ENCODE assay signal across 8 cellular contexts in genomic region chr3:46488735-46489361, GRCh38. TPM values are rescaled to one million over a fixed set of nuclear protein-coding genes. Genes with fewer than 3 reads are reported as not detected.
A peak's percentile ranks its signal among the peaks of the same experiment; 100 is the strongest.
DNase-seq lines count a peak whose midpoint lies in the region; ATAC-seq and TF ChIP-seq lines count a peak whose summit lies in the region.

No MANE protein-coding gene starts in this region.

- peak; percentile 98 to 99 for ATAC-seq in activated naive CD4-positive, alpha-beta T cell treated with anti-CD3 and anti-CD28 coated beads, Interleukin-2, amount 50 U/mL, for 72 hours
- peak; percentile 91 for ATAC-seq in Right ventricle myocardium inferior
- ATAC-seq in upper lobe of right lung: peak; percentile 99

- CTCF ChIA-PET in GM10248 (lab: Yijun Ruan, JAX): interaction anchor here (0.6 to 7.3 kb wide), 61 partner anchors 7 to 881 kb away, joined by 3 to 168 read pairs (median 5); partner anchors contain the start of genes LRRC2 and RTP3

- no peak for TF ChIP-seq POLR2A in NB4 (IDR thresholded peaks at IDR 0.05; ENCODE audit: extremely low read depth, insufficient read length)

- TF ChIP-seq CTCF in GM10248 (IDR thresholded peaks at IDR 0.05; ENCODE audit: control extremely low read depth, extremely low read depth, low read depth, missing control alignments) (peak; percentile 100), HFF-Myc (IDR thresholded peaks at IDR 0.05; ENCODE audit: low read depth, low read length, missing control alignments) (peak; percentile 100), NB4 (IDR thresholded peaks at IDR 0.05; ENCODE audit: low read depth, low read length) (peak; percentile 99), upper lobe of right lung (IDR thresholded peaks at IDR 0.05) (peak; percentile 97)

- DNase-seq in GM10248 (ENCODE audit: extremely low spot score) (peak; percentile 95), HFF-Myc (ENCODE audit: extremely low read depth, low read depth) (peak; percentile 79), NB4 (ENCODE audit: low read depth) (peak; percentile 96), SKM-1 treated with dmso at 0.1 percent for 144 hours (lab: John Stamatoyannopoulos, UW; ENCODE audit: unreplicated experiment) (peak; percentile 92), Right ventricle myocardium inferior (ENCODE audit: missing footprints) (peak; percentile 94), posterior vena cava (ENCODE audit: low spot score) (peak; percentile 96), upper lobe of right lung (peak; percentile 95)
- peak; percentile 83 to 95 for DNase-seq in activated naive CD4-positive, alpha-beta T cell treated with anti-CD3 and anti-CD28 coated beads, Interleukin-2, amount 50 U/mL, for 72 hours (ENCODE audit: low spot score in 2 of 2)

- H3K27ac Mint-ChIP-seq in activated naive CD4-positive, alpha-beta T cell treated with anti-CD3 and anti-CD28 coated beads, Interleukin-2, amount 50 U/mL, for 72 hours: no peak overlapping the region

- H3K4me3 ChIP-seq in HFF-Myc (replicated peaks; ENCODE audit: low read depth, low read length) (no peak overlapping the region), NB4 (ENCODE audit: low read depth, low read length) (no peak overlapping the region), upper lobe of right lung (peak overlapping the region; percentile 8)

- peaks cover 7% of the 10 kb centered on the region for H3K4me1 ChIP-seq in upper lobe of right lung

- no peaks in the 10 kb centered on the region for H3K36me3 Mint-ChIP-seq in activated naive CD4-positive, alpha-beta T cell treated with anti-CD3 and anti-CD28 coated beads, Interleukin-2, amount 50 U/mL, for 72 hours

- no peaks in the 10 kb centered on the region for H3K27me3 ChIP-seq in upper lobe of right lung

- POLR2A ChIA-PET in GM10248 (lab: Yijun Ruan, JAX): no interaction called here

- intact Hi-C loops in Right ventricle myocardium inferior (cut with DNase I) (loop anchor here (2.0 to 5.0 kb wide), 2 partner anchors 68 to 140 kb away; no protein-coding TSS in a partner anchor), posterior vena cava (cut with DNase I) (loop anchor here in 1 of 2 donors (5.0 kb wide), 1 partner anchor 143 kb away; no protein-coding TSS in a partner anchor), upper lobe of right lung (cut with DNase I) (no loop called here)

- no peaks in the 10 kb centered on the region for H3K36me3 ChIP-seq in upper lobe of right lung

- no peak overlapping the region for H3K27ac ChIP-seq in upper lobe of right lung

- no peaks in the 10 kb centered on the region for H3K9me3 ChIP-seq in upper lobe of right lung

- H3K9me3 Mint-ChIP-seq in activated naive CD4-positive, alpha-beta T cell treated with anti-CD3 and anti-CD28 coated beads, Interleukin-2, amount 50 U/mL, for 72 hours: no peaks in the 10 kb centered on the region

RNA-seq across cellular contexts. Expression of gene RTP3, which starts 8.9 kb away (rescaled TPM):
- total RNA-seq in activated naive CD4-positive, alpha-beta T cell treated with anti-CD3 and anti-CD28 coated beads, Interleukin-2, amount 50 U/mL, for 72 hours: not detected
- total RNA-seq in Right ventricle myocardium inferior (not detected), posterior vena cava (not detected), upper lobe of right lung (not detected)

RNA-seq across cellular contexts. Expression of gene LTF, which starts 24.1 kb away (rescaled TPM):
- total RNA-seq in activated naive CD4-positive, alpha-beta T cell treated with anti-CD3 and anti-CD28 coated beads, Interleukin-2, amount 50 U/mL, for 72 hours: not detected
- total RNA-seq in Right ventricle myocardium inferior (4.8 TPM), posterior vena cava (1 to 10 TPM; 3.6 to 3.7 TPM), upper lobe of right lung (14.3 TPM)
